Comparison of ENCODE assay signal across 1 cellular context in genomic region chr4:82890913-82891727, GRCh38.
TF ChIP-seq lines count a peak whose summit lies in the region.

SEC31A (minus strand) TSS chr4:82891153; CDS start chr4:82881936, 9,217 bp downstream.

TF ChIP-seq in HEK293, 187 proteins besides CTCF, POLR2A, EP300 and RAD21 (continued from another document and continues in another):
- TF ChIP-seq PRDM2 (tag by site-specific recombination; IDR thresholded peaks at IDR 0.05; ENCODE audit: borderline replicate concordance) = no peak
- TF ChIP-seq ZNF501 (tag by site-specific recombination; IDR thresholded peaks at IDR 0.05) = peak; percentile 95
- TF ChIP-seq ZNF580 (tag by site-specific recombination; IDR thresholded peaks at IDR 0.05) = peak; percentile 92
- TF ChIP-seq SALL2 (tag by site-specific recombination; IDR thresholded peaks at IDR 0.05; ENCODE audit: borderline replicate concordance) = no peak
- TF ChIP-seq ZNF211 (tag by site-specific recombination; IDR thresholded peaks at IDR 0.05; ENCODE audit: low read depth) = no peak
- no peak for TF ChIP-seq HOXA7 (CRISPR knock-in tag; IDR thresholded peaks at IDR 0.05; ENCODE audit: borderline replicate concordance)
- TF ChIP-seq ZNF658 (tag by site-specific recombination; IDR thresholded peaks at IDR 0.05) = no peak
- no peak for TF ChIP-seq ZNF202 (tag by site-specific recombination; IDR thresholded peaks at IDR 0.05; ENCODE audit: borderline replicate concordance)
- peak; percentile 91 for TF ChIP-seq ZBTB11 (tag by site-specific recombination; conservative IDR thresholded peaks at IDR 0.05; ENCODE audit: low read depth)
- TF ChIP-seq ZXDB (tag by site-specific recombination; IDR thresholded peaks at IDR 0.05) = peak; percentile 91
- TF ChIP-seq ZNF138 (tag by site-specific recombination; IDR thresholded peaks at IDR 0.05; ENCODE audit: borderline replicate concordance) = no peak
- peak; percentile 57; the same call in 1 of the 2 replicates for TF ChIP-seq ZSCAN30 (tag by site-specific recombination; IDR thresholded peaks at IDR 0.05)
- TF ChIP-seq ZNF48 (tag by site-specific recombination; IDR thresholded peaks at IDR 0.05) = no peak
- peak; percentile 89 for TF ChIP-seq KLF1 (tag by site-specific recombination; IDR thresholded peaks at IDR 0.05)
- TF ChIP-seq PRDM10 (tag by site-specific recombination; IDR thresholded peaks at IDR 0.05) = peak; percentile 82
- peak; percentile 77 for TF ChIP-seq ZNF76 (tag by site-specific recombination; IDR thresholded peaks at IDR 0.05; ENCODE audit: borderline replicate concordance, low read depth)
- peak; percentile 89 for TF ChIP-seq ZNF335 (tag by site-specific recombination; conservative IDR thresholded peaks at IDR 0.05)
- no peak for TF ChIP-seq BCL6B (tag by site-specific recombination; IDR thresholded peaks at IDR 0.05)
- TF ChIP-seq GLIS2 (tag by site-specific recombination; IDR thresholded peaks at IDR 0.05) = 0 out of 2 replicates have a peak, but pooled peaks have one; percentile 27
- TF ChIP-seq BCL11B (tag by site-specific recombination; IDR thresholded peaks at IDR 0.05; ENCODE audit: low read depth) = 0 out of 2 replicates have a peak, but pooled peaks have one; percentile 33
- TF ChIP-seq ZNF692 (tag by site-specific recombination; IDR thresholded peaks at IDR 0.05) = no peak
- no peak; the same call in none of the 2 replicates for TF ChIP-seq ZNF2 (tag by site-specific recombination; IDR thresholded peaks at IDR 0.05)
- no peak for TF ChIP-seq ZNF148 (tag by site-specific recombination; IDR thresholded peaks at IDR 0.05; ENCODE audit: borderline replicate concordance)
- TF ChIP-seq ZFP41 (tag by site-specific recombination; IDR thresholded peaks at IDR 0.05; ENCODE audit: borderline replicate concordance) = no peak
- peak; percentile 54; the same call in 1 of the 2 replicates for TF ChIP-seq ZSCAN23 (tag by site-specific recombination; IDR thresholded peaks at IDR 0.05)
- no peak for TF ChIP-seq ZNF266 (tag by site-specific recombination; IDR thresholded peaks at IDR 0.05; ENCODE audit: low read depth)
- no peak for TF ChIP-seq ZNF558 (tag by site-specific recombination; IDR thresholded peaks at IDR 0.05)
- 0 out of 2 replicates have a peak, but pooled peaks have one; percentile 39 for TF ChIP-seq ZSCAN5A (tag by site-specific recombination; IDR thresholded peaks at IDR 0.05)
- 0 out of 2 replicates have a peak, but pooled peaks have one; percentile 22 for TF ChIP-seq REPIN1 (tag by site-specific recombination; IDR thresholded peaks at IDR 0.05; ENCODE audit: low read depth)
- no peak for TF ChIP-seq ZNF114 (tag by site-specific recombination; IDR thresholded peaks at IDR 0.05)
- TF ChIP-seq ZNF792 (tag by site-specific recombination; IDR thresholded peaks at IDR 0.05) = no peak
- 0 out of 2 replicates have a peak, but pooled peaks have one; percentile 41 for TF ChIP-seq ZNF324 (tag by site-specific recombination; IDR thresholded peaks at IDR 0.05)
- TF ChIP-seq KLF9 (tag by site-specific recombination; IDR thresholded peaks at IDR 0.05; ENCODE audit: low read depth) = peak; percentile 94
- peak; percentile 48; the same call in 1 of the 2 replicates for TF ChIP-seq BCL11A (tag by site-specific recombination; IDR thresholded peaks at IDR 0.05; ENCODE audit: low read depth)
